8 cellular contexts compared by ENCODE assay signal in the genomic region with DNA sequence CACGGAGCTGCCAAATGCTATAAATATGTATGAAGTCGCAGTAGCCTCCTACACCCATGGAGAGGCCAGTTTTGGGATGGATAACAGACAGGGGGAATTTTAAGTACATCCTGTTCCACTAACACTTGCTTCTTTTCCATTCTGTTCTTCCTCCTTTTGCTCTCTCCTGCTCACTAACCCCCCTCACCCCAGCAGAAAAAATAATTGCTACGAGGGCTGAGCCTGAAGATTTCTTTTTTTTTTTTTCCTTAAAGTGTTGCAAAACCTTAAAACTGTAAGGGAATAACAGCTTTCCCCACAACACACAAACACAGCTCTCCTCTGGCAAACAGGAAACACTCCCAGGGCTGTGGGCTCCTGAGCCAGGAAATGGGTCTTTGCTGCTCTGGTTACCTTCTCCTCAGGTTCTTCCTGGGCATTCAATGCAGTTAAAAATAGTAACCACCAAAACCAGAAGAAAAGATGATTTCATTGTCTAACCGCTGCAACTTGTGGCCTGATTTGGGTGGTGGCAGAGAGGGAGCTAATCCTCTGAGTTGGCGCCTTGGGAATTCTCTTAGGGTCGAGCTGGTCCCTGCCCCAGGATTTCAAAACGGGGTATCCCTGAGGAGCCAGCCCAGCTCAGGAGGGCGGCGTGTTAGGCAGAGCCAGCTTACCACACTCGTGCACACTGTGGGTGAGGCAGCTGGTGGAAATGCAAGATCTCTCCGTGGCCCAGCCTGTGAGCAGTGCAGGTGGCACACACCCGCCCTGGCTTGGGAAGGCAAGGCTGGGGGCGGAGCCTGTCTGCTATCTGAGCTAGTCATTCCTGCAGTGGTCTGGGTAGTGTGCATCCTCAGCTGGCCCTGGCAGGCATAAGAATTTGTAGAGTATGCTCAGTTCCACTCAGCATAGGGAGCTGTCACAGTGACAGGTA. TPM values are rescaled to one million over a fixed set of nuclear protein-coding genes. Genes with fewer than 3 reads are reported as not detected.
A peak's percentile ranks its signal among the peaks of the same experiment; 100 is the strongest.
DNase-seq lines count a peak whose midpoint lies in the region; ATAC-seq, FAIRE-seq and TF ChIP-seq lines count a peak whose summit lies in the region.

No MANE protein-coding gene starts in this region.

- peak overlapping the region; percentile 32 for H3K9ac ChIP-seq in astrocyte (ENCODE audit: low read length)

- FAIRE-seq in astrocyte (lab: Jason Lieb, UNC), result no peak
- FAIRE-seq in GM19239 (lab: Jason Lieb, UNC), result no peak

- H3K27ac Mint-ChIP-seq in T-helper 1 cell treated with Interleukin-12 subunit alpha and Interleukin-12 subunit beta and Interleukin-4 antibody, amounts not matched to agents 30 μg/mL and 1 μg/mL, for 36 hours, result peak overlapping the region; percentile 65
- H3K27ac Mint-ChIP-seq in astrocyte (ENCODE audit: unreplicated experiment), result peak overlapping the region; percentile 84

- no peaks in the 10 kb centered on the region for H3K79me2 ChIP-seq in astrocyte (ENCODE audit: insufficient read depth, low read length)

- intact Hi-C loops in left colon (cut with DNase I, micrococcal nuclease), result no loop called here

- H3K9me3 Mint-ChIP-seq in T-helper 1 cell treated with Interleukin-12 subunit alpha and Interleukin-12 subunit beta and Interleukin-4 antibody, amounts not matched to agents 30 μg/mL and 1 μg/mL, for 36 hours, result no peaks in the 10 kb centered on the region
- H3K9me3 Mint-ChIP-seq in astrocyte (ENCODE audit: unreplicated experiment), result no peaks in the 10 kb centered on the region

- peak overlapping the region; percentile 22 for H2AFZ ChIP-seq in astrocyte (ENCODE audit: low read depth, low read length)

- H3K4me3 Mint-ChIP-seq in T-helper 1 cell treated with Interleukin-12 subunit alpha and Interleukin-12 subunit beta and Interleukin-4 antibody, amounts not matched to agents 30 μg/mL and 1 μg/mL, for 36 hours, result peak overlapping the region; percentile 64
- no peak overlapping the region for H3K4me3 Mint-ChIP-seq in astrocyte (ENCODE audit: unreplicated experiment)

- peaks cover 33% of the 10 kb centered on the region for H3K4me1 Mint-ChIP-seq in T-helper 1 cell treated with Interleukin-12 subunit alpha and Interleukin-12 subunit beta and Interleukin-4 antibody, amounts not matched to agents 30 μg/mL and 1 μg/mL, for 36 hours (ENCODE audit: low read depth)
- H3K4me1 Mint-ChIP-seq in astrocyte (ENCODE audit: low read depth, unreplicated experiment), result peaks cover 30% of the 10 kb centered on the region

- peaks cover 45% of the 10 kb centered on the region for H3K4me1 ChIP-seq in astrocyte (ENCODE audit: insufficient read depth, low read length)

- no peaks in the 10 kb centered on the region for H4K20me1 ChIP-seq in astrocyte (ENCODE audit: insufficient read depth, low read length)

- H3K9me3 ChIP-seq in astrocyte (ENCODE audit: insufficient read depth, low read depth, low read length), result no peaks in the 10 kb centered on the region

- H3K27me3 ChIP-seq in GM06990 (replicated peaks; ENCODE audit: control insufficient read depth, insufficient read depth, low read length), result peaks cover 2% of the 10 kb centered on the region; the same call in 1 of the 2 replicates
- H3K27me3 ChIP-seq in astrocyte (ENCODE audit: insufficient read depth, low read length), result no peaks in the 10 kb centered on the region

- H3K27me3 Mint-ChIP-seq in T-helper 1 cell treated with Interleukin-12 subunit alpha and Interleukin-12 subunit beta and Interleukin-4 antibody, amounts not matched to agents 30 μg/mL and 1 μg/mL, for 36 hours (ENCODE audit: low read depth), result peaks cover 57% of the 10 kb centered on the region
- H3K27me3 Mint-ChIP-seq in astrocyte (ENCODE audit: low read depth, unreplicated experiment), result no peaks in the 10 kb centered on the region

- no peaks in the 10 kb centered on the region for H3K36me3 ChIP-seq in GM06990 (ENCODE audit: control insufficient read depth, insufficient read depth, low read length)
- no peaks in the 10 kb centered on the region for H3K36me3 ChIP-seq in astrocyte (ENCODE audit: insufficient read depth, low read length)

- no peak for TF ChIP-seq CTCF in GM06990 (IDR thresholded peaks at IDR 0.05; ENCODE audit: insufficient read depth, low read length, poor library complexity, severe bottlenecking)
- TF ChIP-seq CTCF in astrocyte (IDR thresholded peaks at IDR 0.05; ENCODE audit: insufficient read depth, low read depth, low read length), result no peak

- no peak overlapping the region for H3K4me3 ChIP-seq in GM06990 (replicated peaks; ENCODE audit: low read depth, low read length)
- no peak overlapping the region for H3K4me3 ChIP-seq in astrocyte (ENCODE audit: insufficient read depth, low read depth, low read length)

- DNase-seq in GM06990 (ENCODE audit: extremely low read depth, insufficient read length) (peak; percentile 22), astrocyte (ENCODE audit: low read depth) (no peak), left colon (peak; percentile 48 to 74), GM19239 (ENCODE audit: insufficient read length, low spot score) (no peak), midbrain (lab: John Stamatoyannopoulos, UW) (no peak)
- peak; percentile 43 to 50 for DNase-seq in stimulated activated CD4-positive, alpha-beta T cell treated with anti-CD3 and anti-CD28 coated beads, Interleukin-4, amount 100 ng/mL, for 48 hours (ENCODE audit: low read depth in 2 of 2)

- peak overlapping the region; percentile 24 for H3K27ac ChIP-seq in astrocyte (ENCODE audit: low read depth, low read length)

- peak; percentile 68 for ATAC-seq in HG03558 (IDR thresholded peaks at IDR 0.05; ENCODE audit: extremely low read depth, unreplicated experiment)
- peak; percentile 88 for ATAC-seq in left colon

- H3K4me2 ChIP-seq in astrocyte (ENCODE audit: low read length), result peak overlapping the region; percentile 61

- H3K36me3 Mint-ChIP-seq in T-helper 1 cell treated with Interleukin-12 subunit alpha and Interleukin-12 subunit beta and Interleukin-4 antibody, amounts not matched to agents 30 μg/mL and 1 μg/mL, for 36 hours (ENCODE audit: low read depth), result peaks cover 4% of the 10 kb centered on the region
- H3K36me3 Mint-ChIP-seq in astrocyte (ENCODE audit: low read depth, unreplicated experiment), result no peaks in the 10 kb centered on the region

RNA-seq across cellular contexts. Expression of a gene that starts 17.1 kb away (rescaled TPM):
- total RNA-seq in astrocyte (57.6 and 71.7 TPM in 2 replicates), left colon (1,000 to 10,000 TPM in 1 of 2 donors, 100 to 1,000 TPM in 1; 459 to 1,135 TPM)

Comparison
In these comparisons a context has a peak if more than half of its experiments do, and no peak if none do; other contexts are left out.
1. DNase-seq: peak in GM06990 (single experiment), left colon (2 of 2) and stimulated activated CD4-positive, alpha-beta T cell treated with anti-CD3 and anti-CD28 coated beads, Interleukin-4, amount 100 ng/mL, for 48 hours (2 of 2); none in astrocyte (single experiment), GM19239 (single experiment) and midbrain (single experiment).